In genomic region chr16:1379054-1379862, GRCh38 we compare ENCODE assay signal across 8 cellular contexts. TPM values are rescaled to one million over a fixed set of nuclear protein-coding genes. Genes with fewer than 3 reads are reported as not detected.
DNase-seq lines count a peak whose midpoint lies in the region; ATAC-seq and TF ChIP-seq lines count a peak whose summit lies in the region.

No MANE protein-coding gene starts in this region.

- no peak overlapping the region for H2AFZ ChIP-seq in neuron (ENCODE audit: low read depth, low read length)

- peaks cover 11% of the 10 kb centered on the region for H3K36me3 ChIP-seq in neuron (ENCODE audit: insufficient read depth, low read length)
- H3K36me3 ChIP-seq in stomach smooth muscle (ENCODE audit: control insufficient read depth in 2 of 2, insufficient read depth in 2 of 2, low read length in 2 of 2): peaks cover 3 to 10% of the 10 kb centered on the region in 2 donors

- TF ChIP-seq CTCF in GM10266 (IDR thresholded peaks at IDR 0.05; ENCODE audit: control insufficient read depth, insufficient read depth, low read depth, missing control alignments) (no peak), foreskin fibroblast (IDR thresholded peaks at IDR 0.05; ENCODE audit: low read depth, low read length) (no peak)

- peak overlapping the region; percentile 42 to 55 for H3K4me3 ChIP-seq in foreskin fibroblast (ENCODE audit: low read depth in 1 of 2, low read length in 2 of 2)
- H3K4me3 ChIP-seq in neuron (ENCODE audit: low read length): peak overlapping the region; percentile 52
- peak overlapping the region; percentile 31 to 66 for H3K4me3 ChIP-seq in stomach smooth muscle (ENCODE audit: low read length in 2 of 2)

- H3K9me3 ChIP-seq in neuron (ENCODE audit: low read length) (no peaks in the 10 kb centered on the region), stomach smooth muscle (ENCODE audit: control insufficient read depth in 2 of 2, low read length in 2 of 2) (no peaks in the 10 kb centered on the region)

- H3K9ac ChIP-seq in stomach smooth muscle (ENCODE audit: low read length in 2 of 2): peak overlapping the region in 1 of 2 donors; percentile 37

- H3K4me1 ChIP-seq in neuron (ENCODE audit: insufficient read depth, low read length) (peaks cover 12% of the 10 kb centered on the region), stomach smooth muscle (ENCODE audit: control insufficient read depth, insufficient read depth, low read length) (peaks cover 16% of the 10 kb centered on the region)

- peak; percentile 39 for ATAC-seq in HG03108 (IDR thresholded peaks at IDR 0.05; ENCODE audit: unreplicated experiment)
- ATAC-seq in GM19395 (IDR thresholded peaks at IDR 0.05; ENCODE audit: unreplicated experiment): no peak

- H3K27me3 ChIP-seq in neuron (ENCODE audit: insufficient read depth, low read length) (no peaks in the 10 kb centered on the region), stomach smooth muscle (ENCODE audit: control insufficient read depth in 1 of 2, insufficient read depth in 2 of 2, low read length in 2 of 2) (no peaks in the 10 kb centered on the region)

- no peak overlapping the region for H3K27ac ChIP-seq in stomach smooth muscle (ENCODE audit: low read length)

- DNase-seq in GM10266 (ENCODE audit: extremely low spot score) (peak; percentile 95), RPMI7951 (ENCODE audit: low read depth) (peak; percentile 88), foreskin fibroblast (peak; percentile 76 to 91)
- peak; percentile 91 for DNase-seq in activated effector memory CD4-positive, alpha-beta T cell treated with anti-CD3 and anti-CD28 coated beads, Interleukin-2, amount 50 U/mL, for 16 hours

RNA-seq across cellular contexts. Expression of gene GNPTG, which starts 27.5 kb away (rescaled TPM):
- total RNA-seq in RPMI7951 (2014; rRNA removed; shearing (Covaris generic)): 27.8 and 42.1 TPM in 2 replicates

RNA-seq across cellular contexts. Expression of gene TSR3, which starts 27.6 kb away (rescaled TPM):
- 50.0 and 65.5 TPM in 2 replicates for total RNA-seq in RPMI7951 (2014; rRNA removed; shearing (Covaris generic))

RNA-seq across cellular contexts. Expression of gene UNKL, which starts 35.2 kb away (rescaled TPM):
- 4.8 and 8.8 TPM in 2 replicates for total RNA-seq in RPMI7951 (2014; rRNA removed; shearing (Covaris generic))

RNA-seq across cellular contexts. Expression of gene UQCC4, which starts 41.3 kb away (rescaled TPM):
- total RNA-seq in RPMI7951 (2014; rRNA removed; shearing (Covaris generic)): 25.1 and 30.1 TPM in 2 replicates

RNA-seq across cellular contexts. Expression of gene BAIAP3, which starts 45.8 kb away (rescaled TPM):
- 1.2 and 2.4 TPM in 2 replicates for total RNA-seq in RPMI7951 (2014; rRNA removed; shearing (Covaris generic))
